24 cellular contexts compared by ENCODE assay signal in the genomic region with DNA sequence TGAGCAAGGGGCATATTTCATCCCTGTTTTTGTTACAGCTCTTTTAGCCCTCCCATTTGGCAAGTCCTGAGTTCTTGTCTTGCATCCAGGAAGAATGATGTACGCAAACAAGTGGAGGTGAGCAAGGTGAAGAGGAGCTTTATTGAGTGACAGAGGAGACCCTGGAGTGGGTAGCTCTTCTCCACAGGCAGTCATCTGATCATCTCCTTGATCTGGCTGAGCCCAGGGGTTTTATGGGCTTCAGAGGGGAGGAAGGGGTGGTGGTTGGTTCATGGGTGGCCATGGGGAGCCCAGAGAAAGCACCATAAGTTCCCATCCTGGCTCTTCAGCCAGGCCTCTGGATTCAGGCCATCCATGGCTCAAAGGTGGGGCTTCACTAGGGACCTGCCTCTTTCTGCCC. TPM values are rescaled to one million over a fixed set of nuclear protein-coding genes. Genes with fewer than 3 reads are reported as not detected.
"Had no signal": no experiment of that assay in that cellular context is flagged by ENCODE, and none has a peak within 500 bp of the region (broad histone marks: within the 10 kb centered on the region; RNA-seq: fewer than 3 reads in every experiment).

No MANE protein-coding gene starts in this region.

- H3K4me1 ChIP-seq: gastrocnemius medialis, parathyroid adenoma, suprapubic skin, vagina had no signal

- H3K27me3 ChIP-seq: gastrocnemius medialis, suprapubic skin, thyroid gland, vagina had no signal

- H3K79me2 ChIP-seq: parathyroid adenoma had no signal

- H3K4me2 ChIP-seq: smooth muscle cell had no signal

- ATAC-seq: esophagus mucosa; gastrocnemius medialis; mucosa of descending colon; natural killer cell treated with Interleukin-12 subunit alpha and Interleukin-12 subunit beta and Interleukin-15 and Interleukin-18, amount 100 ng/mL, for 72 hours; stimulated activated naive CD8-positive, alpha-beta T cell treated with anti-CD3 and anti-CD28 coated beads, Interleukin-15, amount 100 ng/mL, for 72 hours had no signal

- H2AFZ ChIP-seq: parathyroid adenoma had no signal

- FAIRE-seq: keratinocyte had no signal

- H3K9ac ChIP-seq: parathyroid adenoma had no signal

- H3K4me3 ChIP-seq: gastrocnemius medialis, mucosa of descending colon, smooth muscle cell, suprapubic skin, thyroid gland, vagina had no signal

- H3K27ac ChIP-seq: epithelial cell of prostate, gastrocnemius medialis, parathyroid adenoma, suprapubic skin, thyroid gland, vagina had no signal

- H3K36me3 ChIP-seq: gastrocnemius medialis, suprapubic skin, thyroid gland, vagina had no signal

- DNase-seq: effector CD8-positive, alpha-beta T cell; endodermal cell; foreskin fibroblast; gastrocnemius medialis; head of caudate nucleus; mesenchymal stem cell; mucosa of descending colon; naive B cell; stimulated activated CD4-positive, alpha-beta T cell treated with anti-CD3 and anti-CD28 coated beads, Interleukin-12 subunit alpha, Interleukin-12 subunit beta, amount 100 ng/mL, for 4 hours; stimulated activated CD4-positive, alpha-beta T cell treated with anti-CD3 and anti-CD28 coated beads, Interleukin-1b, Interleukin-23, amount 100 ng/mL, for 48 hours; stimulated activated CD4-positive, alpha-beta T cell treated with anti-CD3 and anti-CD28 coated beads, Interleukin-4, amount 100 ng/mL, for 1 hour; stimulated activated CD8-positive, alpha-beta memory T cell treated with anti-CD3 and anti-CD28 coated beads, Interleukin-4, amount 100 ng/mL, for 48 hours; stimulated activated naive CD4-positive, alpha-beta T cell; stimulated activated naive CD8-positive, alpha-beta T cell treated with anti-CD3 and anti-CD28 coated beads, Interleukin-15, amount 100 ng/mL, for 72 hours; thyroid gland; trophoblast cell had no signal

- H3K9me3 ChIP-seq: gastrocnemius medialis, mucosa of descending colon, suprapubic skin, thyroid gland, vagina had no signal

RNA-seq across cellular contexts. Expression of gene STEAP2, which starts 35.3 kb away (rescaled TPM):
- polyA plus RNA-seq: smooth muscle cell had no signal
